32 cellular contexts compared by ENCODE assay signal in the genomic region with DNA sequence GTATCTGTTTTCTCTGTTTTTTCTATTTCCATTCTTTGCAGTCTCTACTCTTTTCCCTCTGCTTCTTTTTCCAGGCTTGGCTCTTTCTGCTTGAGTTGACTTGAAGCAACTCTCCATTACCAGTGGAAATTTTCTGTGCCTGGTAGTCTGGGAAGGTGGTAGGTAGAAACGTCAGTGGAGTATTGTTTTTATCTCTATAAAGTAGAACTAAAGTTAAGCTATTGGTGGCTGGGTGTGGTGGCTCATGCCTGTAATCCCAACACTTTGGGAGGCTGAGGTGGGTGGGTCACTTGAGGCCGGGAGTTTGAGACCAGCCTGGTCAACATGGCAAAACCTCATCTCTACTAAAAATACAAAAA.
"Had no signal": no experiment of that assay in that cellular context is flagged by ENCODE, and none has a peak within 500 bp of the region (broad histone marks: within the 10 kb centered on the region; RNA-seq: fewer than 3 reads in every experiment).

No MANE protein-coding gene starts in this region.

- FAIRE-seq: bronchial epithelial cell, colon had no signal

- H3K4me3 ChIP-seq: esophagus muscularis mucosa, gastrocnemius medialis, heart left ventricle had no signal

- H3K36me3 ChIP-seq: brain microvascular endothelial cell, esophagus muscularis mucosa, gastrocnemius medialis, heart left ventricle had no signal

- ATAC-seq: activated CD4-positive, alpha-beta T cell treated with anti-CD3 and anti-CD28 coated beads for 36 hours; activated CD8-positive, alpha-beta memory T cell treated with anti-CD3 and anti-CD28 coated beads, Interleukin-2, amount 10 ng/mL, durations not matched to agents 7 days and 5 days; activated CD8-positive, alpha-beta T cell treated with anti-CD3 and anti-CD28 coated beads, Interleukin-2, amount 10 ng/mL, durations not matched to agents 7 days and 5 days; activated naive CD4-positive, alpha-beta T cell treated with anti-CD3 and anti-CD28 coated beads, Interleukin-2, amount 50 U/mL, for 72 hours; effector memory CD8-positive, alpha-beta T cell; foreskin keratinocyte; gastrocnemius medialis; T-helper 17 cell had no signal

- H3K27me3 ChIP-seq: brain microvascular endothelial cell, esophagus muscularis mucosa, foreskin keratinocyte, gastrocnemius medialis had no signal

- H3K4me1 ChIP-seq: esophagus muscularis mucosa, foreskin keratinocyte, gastrocnemius medialis had no signal

- DNase-seq: activated CD4-positive, alpha-beta memory T cell treated with anti-CD3 and anti-CD28 coated beads for 36 hours; activated CD4-positive, alpha-beta T cell treated with anti-CD3 and anti-CD28 coated beads for 36 hours; activated CD4-positive, alpha-beta T cell treated with anti-CD3 and anti-CD28 coated beads, Interleukin-2, amount 10 ng/mL, durations not matched to agents 24 days and 14 days; activated CD4-positive, CD25-positive, alpha-beta regulatory T cell; activated CD4-positive, CD25-positive, alpha-beta regulatory T cell treated with anti-CD3 and anti-CD28 coated beads, Interleukin-2, amount 50 U/mL, for 72 hours; activated CD8-positive, alpha-beta memory T cell treated with anti-CD3 and anti-CD28 coated beads, Interleukin-2, amount 10 ng/mL, durations not matched to agents 7 days and 5 days; activated CD8-positive, alpha-beta memory T cell treated with anti-CD3 and anti-CD28 coated beads, Interleukin-2, amount 50 U/mL, for 4 hours; activated CD8-positive, alpha-beta T cell treated with anti-CD3 and anti-CD28 coated beads, Interleukin-2, amount 10 ng/mL, durations not matched to agents 7 days and 5 days; activated gamma-delta T cell; activated naive CD4-positive, alpha-beta T cell; activated naive CD4-positive, alpha-beta T cell treated with anti-CD3 and anti-CD28 coated beads, Interleukin-2, amount 10 ng/mL, durations not matched to agents 7 days and 5 days; activated naive CD8-positive, alpha-beta T cell treated with anti-CD3 and anti-CD28 coated beads, Interleukin-2, amount 10 ng/mL, durations not matched to agents 7 days and 5 days; activated T-cell treated with anti-CD3 and anti-CD28 coated beads, Interleukin-2, amount 50 U/mL, for 1 hour; activated T-cell treated with anti-CD3 and anti-CD28 coated beads, Interleukin-2, amount 50 U/mL, for 48 hours; anterior cingulate cortex; brain microvascular endothelial cell; cortex of kidney; dermis blood vessel endothelial cell; effector CD4-positive, alpha-beta T cell; effector memory CD8-positive, alpha-beta T cell; erythroblast; foreskin keratinocyte; glutamatergic neuron; T-helper 1 cell; T-helper 17 cell; T1000 had no signal

- H3K27ac ChIP-seq: brain microvascular endothelial cell, esophagus muscularis mucosa, foreskin keratinocyte, gastrocnemius medialis, heart left ventricle had no signal

- H3K9me3 ChIP-seq: esophagus muscularis mucosa, gastrocnemius medialis, heart left ventricle had no signal
